ENCODE assay signal across 8 cellular contexts in the genomic region with DNA sequence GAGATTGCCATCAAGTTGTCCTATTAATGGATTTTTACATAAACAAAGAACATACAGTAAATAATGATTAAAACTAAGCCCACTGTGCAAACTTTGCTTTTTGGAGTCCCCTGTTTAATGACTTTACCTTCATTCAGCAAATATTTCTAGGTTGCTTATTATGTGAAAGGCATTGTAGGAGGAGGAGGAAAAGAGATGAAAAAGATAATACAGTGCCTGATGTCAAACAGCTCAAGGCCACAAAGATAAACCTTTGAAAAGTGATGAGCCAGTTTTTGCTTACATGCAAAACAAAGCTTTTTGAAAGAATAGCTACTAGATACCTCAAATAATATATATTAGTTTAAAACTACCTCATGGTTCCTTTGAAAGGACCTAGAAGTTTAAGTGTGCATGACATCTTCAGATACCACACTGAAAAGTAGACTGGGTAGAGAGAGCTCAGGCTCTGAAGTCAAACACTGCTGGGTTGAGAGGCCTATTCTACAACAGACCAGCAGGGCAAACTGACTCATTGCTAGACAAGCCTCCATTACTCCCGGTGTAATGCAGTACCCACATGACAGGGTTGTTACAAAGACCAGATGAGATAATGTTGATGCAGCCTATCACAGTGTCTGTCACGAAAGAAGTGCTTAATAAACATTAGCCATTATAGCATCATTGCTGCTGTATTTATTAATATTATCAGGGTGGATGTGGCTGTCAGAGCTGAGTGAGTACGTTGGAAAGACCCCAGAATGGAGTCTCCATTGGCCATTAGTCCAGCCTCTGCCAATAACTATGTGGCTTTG. TPM values are rescaled to one million over a fixed set of nuclear protein-coding genes. Genes with fewer than 3 reads are reported as not detected.
A peak's percentile ranks its signal among the peaks of the same experiment; 100 is the strongest.
DNase-seq lines count a peak whose midpoint lies in the region; ATAC-seq and TF ChIP-seq lines count a peak whose summit lies in the region.

No MANE protein-coding gene starts in this region.

- peak in 5 of 6 experiments; percentile 14 to 27 (median 16) for TF ChIP-seq CTCF in adrenal gland (IDR thresholded peaks at IDR 0.05)

- 53 to 72% (median 62%) methylated on average over 3 of the region's 3 CpGs for WGBS in adrenal gland, 4 donors

- H3K36me3 ChIP-seq in adrenal gland (replicated peaks in 1 of 2) = no peaks in the 10 kb centered on the region

- H3K4me1 ChIP-seq in adrenal gland (replicated peaks in 1 of 2) = no peaks in the 10 kb centered on the region

- no peaks in the 10 kb centered on the region for H3K27me3 ChIP-seq in adrenal gland

- intact Hi-C loops in adrenal gland (cut with DNase I) = no loop called here
- intact Hi-C loops in posterior vena cava (cut with DNase I) = no loop called here

- no peak for TF ChIP-seq POLR2A in adrenal gland (IDR thresholded peaks at IDR 0.05)

- ATAC-seq in GM21447 (IDR thresholded peaks at IDR 0.05; ENCODE audit: unreplicated experiment) = peak; percentile 93
- peak; percentile 85 for ATAC-seq in HG03571 (IDR thresholded peaks at IDR 0.05; ENCODE audit: unreplicated experiment)

- H3K4me3 ChIP-seq in adrenal gland = no peak overlapping the region

- no peaks in the 10 kb centered on the region for H3K9me3 ChIP-seq in adrenal gland (replicated peaks in 1 of 3)

- DNase-seq in NCI-H1105 treated with DMSO at 0.1 percent for 48 hours (lab: John Stamatoyannopoulos, UW) (peak; percentile 22), NCI-H1105 (lab: John Stamatoyannopoulos, UW) (no peak), adrenal gland (peak in 4 of 7 donors; percentile 14 to 37 (median 19)), myocyte (ENCODE audit: low read depth) (peak; percentile 47), posterior vena cava (ENCODE audit: low spot score) (no peak), HPDE6-E6E7 (ENCODE audit: extremely low spot score) (no peak)

- H3K27ac ChIP-seq in adrenal gland = no peak overlapping the region

RNA-seq across cellular contexts. Expression of a gene that starts 11.8 kb away (rescaled TPM):
- total RNA-seq in adrenal gland = under 1 TPM in 7 of 8 donors, not detected in 1; 0.14 to 0.87 (median 0.36) TPM
- polyA plus RNA-seq in adrenal gland = under 1 TPM; 0.08 to 0.44 (median 0.13) TPM
- 0.68 and 0.99 TPM in 2 replicates for total RNA-seq in myocyte
- polyA plus RNA-seq in myocyte (2012) = 0.44 TPM
- total RNA-seq in posterior vena cava = under 1 TPM; 0.37 to 0.67 TPM

Comparison
In these comparisons a context has a peak if more than half of its experiments do, and no peak if none do; other contexts are left out.
1. DNase-seq: peak in NCI-H1105 treated with DMSO at 0.1 percent for 48 hours (single experiment), adrenal gland (4 of 7) and myocyte (single experiment); none in NCI-H1105 (single experiment), posterior vena cava (single experiment) and HPDE6-E6E7 (single experiment).